8 cellular contexts compared by ENCODE assay signal in genomic region chr22:17014101-17014440, GRCh38. TPM values are rescaled to one million over a fixed set of nuclear protein-coding genes. Genes with fewer than 3 reads are reported as not detected.
"Had no signal": no experiment of that assay in that cellular context is flagged by ENCODE, and none has a peak within 500 bp of the region (broad histone marks: within the 10 kb centered on the region; RNA-seq: fewer than 3 reads in every experiment).

No MANE protein-coding gene starts in this region.

RNA-seq across cellular contexts. Expression of gene GAB4, which starts 6.0 kb away (rescaled TPM):
- total RNA-seq: HepG2, IMR-90, NCI-H460, PC-9, Peyer's patch, Right ventricle myocardium superior, SJSA1 had no signal
- polyA plus RNA-seq: HepG2, IMR-90, SK-N-SH had no signal
